ENCODE assay signal across 14 cellular contexts in the genomic region with DNA sequence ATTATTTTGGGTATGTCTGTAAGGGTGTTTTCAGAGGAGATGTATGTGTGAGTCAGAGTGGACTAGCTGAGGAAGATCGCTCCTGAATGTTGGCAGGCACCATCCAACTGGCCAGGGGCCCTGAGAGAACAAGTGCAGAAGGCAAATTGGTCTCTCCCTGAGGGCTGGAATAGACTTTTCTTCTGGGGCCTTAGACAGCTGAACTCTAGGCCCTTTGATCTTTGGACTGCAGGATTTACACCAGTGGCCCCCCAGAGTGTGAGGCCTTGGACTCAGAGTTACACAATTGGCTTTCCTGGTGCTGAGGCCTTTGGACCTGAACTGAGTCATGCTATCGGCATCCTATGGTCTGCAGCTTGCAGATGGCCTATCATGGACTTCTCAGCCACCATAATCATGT.
DNase-seq lines count a peak whose midpoint lies in the region; ATAC-seq and TF ChIP-seq lines count a peak whose summit lies in the region.
"Had no signal": no experiment of that assay in that cellular context is flagged by ENCODE, and none has a peak within 500 bp of the region (broad histone marks: within the 10 kb centered on the region; RNA-seq: fewer than 3 reads in every experiment).

No MANE protein-coding gene starts in this region.

- BruUV-seq in Caco-2 (replicated peaks; lab: Mats Ljungman, UMichigan), result no TSS peak

- TF ChIP-seq CTCF in Caco-2 (IDR thresholded peaks at IDR 0.05; ENCODE audit: insufficient read depth in 1 of 2, low read depth in 1 of 2, low read length in 1 of 2, severe bottlenecking in 1 of 2, unreplicated experiment in 1 of 2) (no peak), GM10266 (IDR thresholded peaks at IDR 0.05; ENCODE audit: control insufficient read depth, insufficient read depth, low read depth, missing control alignments) (no peak)

- H3K27ac Mint-ChIP-seq in Caco-2 (ENCODE audit: unreplicated experiment), result peak overlapping the region; percentile 76
- no peak overlapping the region for H3K27ac Mint-ChIP-seq in effector memory CD8-positive, alpha-beta T cell

- H3K9me3 ChIP-seq in Caco-2, result no peaks in the 10 kb centered on the region
- no peaks in the 10 kb centered on the region for H3K9me3 ChIP-seq in MG63
- H3K9me3 ChIP-seq: esophagus muscularis mucosa, suprapubic skin had no signal

- H3K36me3 Mint-ChIP-seq in Caco-2 (ENCODE audit: insufficient read depth, unreplicated experiment), result no peaks in the 10 kb centered on the region
- H3K36me3 Mint-ChIP-seq in effector memory CD8-positive, alpha-beta T cell (ENCODE audit: insufficient read depth), result no peaks in the 10 kb centered on the region
- H3K36me3 Mint-ChIP-seq: brain had no signal

- intact Hi-C loops in Caco-2 (cut with micrococcal nuclease; ENCODE audit: unreplicated experiment), result loop anchor here (1.0 kb wide), 2 partner anchors 18 to 29 kb away; no protein-coding TSS in a partner anchor

- H3K4me3 ChIP-seq in Caco-2 (ENCODE audit: low read depth, low read length), result no peak overlapping the region
- H3K4me3 ChIP-seq in MG63, result no peak overlapping the region
- H3K4me3 ChIP-seq: esophagus muscularis mucosa, suprapubic skin had no signal

- H3K27me3 ChIP-seq in Caco-2 (replicated peaks; ENCODE audit: control insufficient read depth, insufficient read depth, low read length) (no peaks in the 10 kb centered on the region), MG63 (no peaks in the 10 kb centered on the region)
- H3K27me3 ChIP-seq: esophagus muscularis mucosa, suprapubic skin had no signal

- peaks cover 32% of the 10 kb centered on the region for H3K4me1 ChIP-seq in Caco-2
- H3K4me1 ChIP-seq: esophagus muscularis mucosa, suprapubic skin had no signal

- peaks cover 7% of the 10 kb centered on the region for H3K9me3 Mint-ChIP-seq in Caco-2 (ENCODE audit: unreplicated experiment)
- no peaks in the 10 kb centered on the region for H3K9me3 Mint-ChIP-seq in effector memory CD8-positive, alpha-beta T cell

- CTCF ChIA-PET in Caco-2 (lab: Charles Lee), result interaction anchor here (1.0 to 2.8 kb wide), 4 partner anchors 18 to 128 kb away, joined by 3 to 21 read pairs (median 4); no protein-coding TSS in a partner anchor

- peak overlapping the region; percentile 37 for H3K4me3 Mint-ChIP-seq in Caco-2 (ENCODE audit: unreplicated experiment)
- no peak overlapping the region for H3K4me3 Mint-ChIP-seq in effector memory CD8-positive, alpha-beta T cell
- H3K4me3 Mint-ChIP-seq: brain had no signal

- DNase-seq in Caco-2 (peak; percentile 90 to 95), MG63 (peak; percentile 81), cerebellar cortex (ENCODE audit: low spot score) (peak; percentile 26), medulla oblongata (ENCODE audit: extremely low spot score) (peak; percentile 9), DMS153 (lab: John Stamatoyannopoulos, UW) (no peak), GM10266 (ENCODE audit: extremely low spot score) (no peak), SKM-1 treated with dmso at 0.1 percent for 144 hours (lab: John Stamatoyannopoulos, UW; ENCODE audit: unreplicated experiment) (no peak)
- no peak for DNase-seq in effector memory CD8-positive, alpha-beta T cell
- DNase-seq: activated T-cell treated with anti-CD3 and anti-CD28 coated beads, Interleukin-2, amount 50 U/mL, for 1 hour; GDM1; RPMI8226 had no signal

- H3K27me3 Mint-ChIP-seq in Caco-2 (ENCODE audit: insufficient read depth, unreplicated experiment), result no peaks in the 10 kb centered on the region
- peaks cover 16 to 21% of the 10 kb centered on the region in 2 donors for H3K27me3 Mint-ChIP-seq in effector memory CD8-positive, alpha-beta T cell
- H3K27me3 Mint-ChIP-seq: brain had no signal

- H3K4me1 Mint-ChIP-seq in Caco-2 (ENCODE audit: low read depth, unreplicated experiment), result peaks cover 26% of the 10 kb centered on the region
- no peaks in the 10 kb centered on the region for H3K4me1 Mint-ChIP-seq in effector memory CD8-positive, alpha-beta T cell (ENCODE audit: low read depth in 2 of 2)
- H3K4me1 Mint-ChIP-seq: brain had no signal

- no peak for ATAC-seq in effector memory CD8-positive, alpha-beta T cell (replicated peaks)

- POLR2A ChIA-PET in Caco-2 (lab: Charles Lee), result no interaction called here

- H3K36me3 ChIP-seq in Caco-2 (ENCODE audit: control insufficient read depth, insufficient read depth, low read length) (no peaks in the 10 kb centered on the region), MG63 (no peaks in the 10 kb centered on the region)
- H3K36me3 ChIP-seq: esophagus muscularis mucosa, suprapubic skin had no signal

Comparison
In these comparisons a context has a peak if more than half of its experiments do, and no peak if none do; other contexts are left out.
1. DNase-seq: peak in Caco-2 (2 of 2), MG63 (single experiment), cerebellar cortex (single experiment) and medulla oblongata (single experiment); none in DMS153 (single experiment), GM10266 (single experiment), SKM-1 treated with dmso at 0.1 percent for 144 hours (single experiment) and effector memory CD8-positive, alpha-beta T cell (0 of 3).